In genomic region chr4:2061208-2062131, GRCh38 we compare ENCODE assay signal across 15 cellular contexts. TPM values are rescaled to one million over a fixed set of nuclear protein-coding genes. Genes with fewer than 3 reads are reported as not detected.
DNase-seq lines count a peak whose midpoint lies in the region; ATAC-seq, FAIRE-seq and TF ChIP-seq lines count a peak whose summit lies in the region.
"Had no signal": no experiment of that assay in that cellular context is flagged by ENCODE, and none has a peak within 500 bp of the region (broad histone marks: within the 10 kb centered on the region; RNA-seq: fewer than 3 reads in every experiment).

No MANE protein-coding gene starts in this region.

- DNase-seq in stimulated activated naive CD8-positive, alpha-beta T cell treated with anti-CD3 and anti-CD28 coated beads, Interleukin-15, amount 100 ng/mL, for 72 hours: no peak
- DNase-seq in stimulated activated naive CD8-positive, alpha-beta T cell treated with anti-CD3 and anti-CD28 coated beads, Interleukin-15, Interleukin-2, amounts not matched to agents 100 U/mL and 50 U/mL, for 24 hours: no peak
- DNase-seq in dorsolateral prefrontal cortex: no peak
- no peak for DNase-seq in effector memory CD8-positive, alpha-beta T cell
- DNase-seq in HTR-8/SVneo (ENCODE audit: insufficient read length, low spot score): no peak
- DNase-seq: activated naive CD4-positive, alpha-beta T cell treated with anti-CD3 and anti-CD28 coated beads for 36 hours; cerebellar nuclear complex; NCI-H2171 had no signal

- H3K27ac Mint-ChIP-seq in stimulated activated naive CD8-positive, alpha-beta T cell treated with anti-CD3 and anti-CD28 coated beads, Interleukin-15, amount 100 ng/mL, for 72 hours: no peak overlapping the region
- H3K27ac Mint-ChIP-seq in nephron: no peak overlapping the region
- no peak overlapping the region for H3K27ac Mint-ChIP-seq in effector memory CD8-positive, alpha-beta T cell
- H3K27ac Mint-ChIP-seq: activated naive CD4-positive, alpha-beta T cell treated with anti-CD3 and anti-CD28 coated beads for 36 hours had no signal

- FAIRE-seq in HTR-8/SVneo (lab: Jason Lieb, UNC): no peak
- FAIRE-seq: TTC549 had no signal

- H3K36me3 Mint-ChIP-seq in nephron (ENCODE audit: low read depth): no peaks in the 10 kb centered on the region
- no peaks in the 10 kb centered on the region for H3K36me3 Mint-ChIP-seq in effector memory CD8-positive, alpha-beta T cell (ENCODE audit: insufficient read depth)

- ATAC-seq in stimulated activated naive CD8-positive, alpha-beta T cell treated with anti-CD3 and anti-CD28 coated beads, Interleukin-15, amount 100 ng/mL, for 72 hours: peak; percentile 11
- ATAC-seq in stimulated activated naive CD8-positive, alpha-beta T cell treated with anti-CD3 and anti-CD28 coated beads, Interleukin-15, Interleukin-2, amounts not matched to agents 100 U/mL and 50 U/mL, for 24 hours: no peak
- no peak for ATAC-seq in effector memory CD8-positive, alpha-beta T cell (replicated peaks)
- no peak for ATAC-seq in HG03280 (IDR thresholded peaks at IDR 0.05; ENCODE audit: unreplicated experiment)
- no peak for ATAC-seq in GM18502 (IDR thresholded peaks at IDR 0.05; ENCODE audit: poor library complexity, unreplicated experiment)

- H3K9me3 Mint-ChIP-seq in stimulated activated naive CD8-positive, alpha-beta T cell treated with anti-CD3 and anti-CD28 coated beads, Interleukin-15, amount 100 ng/mL, for 72 hours: no peaks in the 10 kb centered on the region
- H3K9me3 Mint-ChIP-seq in nephron: no peaks in the 10 kb centered on the region
- H3K9me3 Mint-ChIP-seq in effector memory CD8-positive, alpha-beta T cell: no peaks in the 10 kb centered on the region
- H3K9me3 Mint-ChIP-seq: activated naive CD4-positive, alpha-beta T cell treated with anti-CD3 and anti-CD28 coated beads for 36 hours had no signal

- no peaks in the 10 kb centered on the region for H3K4me1 Mint-ChIP-seq in stimulated activated naive CD8-positive, alpha-beta T cell treated with anti-CD3 and anti-CD28 coated beads, Interleukin-15, amount 100 ng/mL, for 72 hours
- peaks cover 4% of the 10 kb centered on the region for H3K4me1 Mint-ChIP-seq in nephron
- no peaks in the 10 kb centered on the region for H3K4me1 Mint-ChIP-seq in effector memory CD8-positive, alpha-beta T cell (ENCODE audit: low read depth in 2 of 2)

- peak overlapping the region; percentile 37 to 83 (median 68) for H3K4me3 ChIP-seq in dorsolateral prefrontal cortex
- H3K4me3 ChIP-seq: SJSA1, thoracic aorta had no signal

- intact Hi-C loops in dorsolateral prefrontal cortex (cut with DNase I): loop anchor here in 1 of 2 donors (5.0 kb wide), 1 partner anchor 76 kb away; no protein-coding TSS in a partner anchor

- no peak overlapping the region for H3K4me3 Mint-ChIP-seq in stimulated activated naive CD8-positive, alpha-beta T cell treated with anti-CD3 and anti-CD28 coated beads, Interleukin-15, amount 100 ng/mL, for 72 hours
- peak overlapping the region; percentile 20 to 51 (median 32) for H3K4me3 Mint-ChIP-seq in nephron
- no peak overlapping the region for H3K4me3 Mint-ChIP-seq in effector memory CD8-positive, alpha-beta T cell
- H3K4me3 Mint-ChIP-seq: activated naive CD4-positive, alpha-beta T cell treated with anti-CD3 and anti-CD28 coated beads for 36 hours had no signal

- no peaks in the 10 kb centered on the region for H3K27me3 ChIP-seq in dorsolateral prefrontal cortex

- no peak for TF ChIP-seq CTCF in dorsolateral prefrontal cortex (IDR thresholded peaks at IDR 0.05 in 54 of 56, conservative IDR thresholded peaks at IDR 0.05 in 2 of 56; ENCODE audit: low read depth in 1 of 56, partially characterized antibody in 56 of 56)
- no peak for TF ChIP-seq CTCF in nephron (IDR thresholded peaks at IDR 0.05; ENCODE audit: unreplicated experiment in 3 of 3)

- H3K27ac ChIP-seq in dorsolateral prefrontal cortex: peak overlapping the region in 57 of 59 donors; percentile 15 to 92 (median 82)
- H3K27ac ChIP-seq: neutrophil, SJSA1, thoracic aorta had no signal

- peaks cover 29% of the 10 kb centered on the region for H3K27me3 Mint-ChIP-seq in stimulated activated naive CD8-positive, alpha-beta T cell treated with anti-CD3 and anti-CD28 coated beads, Interleukin-15, amount 100 ng/mL, for 72 hours
- peaks cover 24% of the 10 kb centered on the region for H3K27me3 Mint-ChIP-seq in nephron (ENCODE audit: low read depth)
- H3K27me3 Mint-ChIP-seq in effector memory CD8-positive, alpha-beta T cell: peaks cover 22 to 31% of the 10 kb centered on the region in 2 donors

RNA-seq across cellular contexts. Expression of gene NAT8L, which starts 2.3 kb away (rescaled TPM):
- 100 to 1,000 TPM in 119 of 120 experiments, 10 to 100 TPM in 1; 89.4 to 267 (median 170) TPM for total RNA-seq in dorsolateral prefrontal cortex
- total RNA-seq: SJSA1 had no signal

RNA-seq across cellular contexts. Expression of gene NELFA, which starts 52.7 kb away (rescaled TPM):
- 10 to 100 TPM; 31.6 to 76.1 (median 48.7) TPM for total RNA-seq in dorsolateral prefrontal cortex

Comparison
In these comparisons a context has a peak if more than half of its experiments do, and no peak if none do; other contexts are left out.
1. H3K4me3 Mint-ChIP-seq: peak in nephron (3 of 3); none in stimulated activated naive CD8-positive, alpha-beta T cell treated with anti-CD3 and anti-CD28 coated beads, Interleukin-15, amount 100 ng/mL, for 72 hours (0 of 2) and effector memory CD8-positive, alpha-beta T cell (0 of 2).